Comparison of ENCODE assay signal across 18 cellular contexts in genomic region chr17:81454473-81454872, GRCh38.
"Had no signal": no experiment of that assay in that cellular context is flagged by ENCODE, and none has a peak within 500 bp of the region (broad histone marks: within the 10 kb centered on the region; RNA-seq: fewer than 3 reads in every experiment).

No MANE protein-coding gene starts in this region.

- FAIRE-seq: endometrium, keratinocyte had no signal

- H2AFZ ChIP-seq: neural progenitor cell had no signal

- DNase-seq: activated CD4-positive, alpha-beta T cell treated with anti-CD3 and anti-CD28 coated beads, Interleukin-2, amount 50 U/mL, for 4 hours; activated naive CD4-positive, alpha-beta T cell treated with Interleukin-2 at 50 U/mL for 16 hours; amygdala; effector CD4-positive, alpha-beta T cell; foreskin fibroblast; left colon; mesendoderm; mucosa of descending colon; sigmoid colon; stimulated activated CD4-positive, alpha-beta T cell treated with anti-CD3 and anti-CD28 coated beads, Interleukin-2, amount 100 ng/mL, for 48 hours; stimulated activated naive CD4-positive, alpha-beta T cell treated with Interleukin-2 at 50 U/mL for 16 hours; upper lobe of left lung; WERI-Rb-1 had no signal

- H3K4me1 ChIP-seq: sigmoid colon had no signal

- H3K27me3 ChIP-seq: neural progenitor cell, sigmoid colon, upper lobe of left lung had no signal

- H3K4me3 ChIP-seq: mucosa of descending colon, neural progenitor cell, sigmoid colon, smooth muscle cell, thoracic aorta, upper lobe of left lung had no signal

- H3K9me3 ChIP-seq: mucosa of descending colon, sigmoid colon, thoracic aorta, upper lobe of left lung had no signal

- H3K4me2 ChIP-seq: neural progenitor cell, smooth muscle cell had no signal

- ATAC-seq: left colon, mucosa of descending colon had no signal

- H3K36me3 ChIP-seq: neural progenitor cell had no signal

- H3K9ac ChIP-seq: neural progenitor cell had no signal

- H3K27ac ChIP-seq: neural progenitor cell, sigmoid colon, thoracic aorta, upper lobe of left lung had no signal
